Comparison of ENCODE assay signal across 22 cellular contexts in genomic region chr2:189515264-189515663, GRCh38.
DNase-seq lines count a peak whose midpoint lies in the region; ATAC-seq and TF ChIP-seq lines count a peak whose summit lies in the region.
"Had no signal": no experiment of that assay in that cellular context is flagged by ENCODE, and none has a peak within 500 bp of the region (broad histone marks: within the 10 kb centered on the region; RNA-seq: fewer than 3 reads in every experiment).

No MANE protein-coding gene starts in this region.

- TF ChIP-seq CTCF in right atrium auricular region (IDR thresholded peaks at IDR 0.05): no peak
- TF ChIP-seq CTCF in left lung (IDR thresholded peaks at IDR 0.05): no peak
- no peak for TF ChIP-seq CTCF in vagina (IDR thresholded peaks at IDR 0.05)

- H3K27ac Mint-ChIP-seq in activated T-helper 1 cell treated with anti-CD3 and anti-CD28 coated beads, Interleukin-12 subunit alpha, Interleukin-12 subunit beta, Interleukin-2, Interleukin-4 antibody, amounts not matched to agents 30 ng/mL and 10 ng/mL and 1 ng/mL, durations not matched to agents 14 hours and 24 hours and 36 hours: no peak overlapping the region
- H3K27ac Mint-ChIP-seq: activated naive CD8-positive, alpha-beta T cell treated with anti-CD3 and anti-CD28 coated beads for 36 hours; HFFc6 had no signal

- H3K9me3 ChIP-seq in right atrium auricular region (no peaks in the 10 kb centered on the region), left lung (no peaks in the 10 kb centered on the region), vagina (no peaks in the 10 kb centered on the region)

- ATAC-seq in Right ventricle myocardium superior (ENCODE audit: poor library complexity) (peak; percentile 61), left lung (peak; percentile 56), GM19351 (IDR thresholded peaks at IDR 0.05; ENCODE audit: unreplicated experiment) (no peak)
- ATAC-seq: naive thymus-derived CD8-positive, alpha-beta T cell; Panc1 had no signal

- no peak overlapping the region for H3K4me3 ChIP-seq in right atrium auricular region
- no peak overlapping the region for H3K4me3 ChIP-seq in left lung
- no peak overlapping the region for H3K4me3 ChIP-seq in vagina
- H3K4me3 ChIP-seq: cardiac muscle cell, SK-N-MC had no signal

- H3K27me3 ChIP-seq in right atrium auricular region (no peaks in the 10 kb centered on the region), left lung (no peaks in the 10 kb centered on the region), vagina (no peaks in the 10 kb centered on the region)
- H3K27me3 ChIP-seq: cardiac muscle cell had no signal

- intact Hi-C loops in Right ventricle myocardium superior (cut with DNase I) (no loop called here), left lung (cut with DNase I) (no loop called here), vagina (cut with DNase I) (no loop called here)
- intact Hi-C loops in activated T-helper 1 cell treated with anti-CD3 and anti-CD28 coated beads, Interleukin-12 subunit alpha, Interleukin-12 subunit beta, Interleukin-2, Interleukin-4 antibody, amounts not matched to agents 30 ng/mL and 10 ng/mL and 1 ng/mL, durations not matched to agents 14 hours and 24 hours and 36 hours (cut with micrococcal nuclease): no loop called here

- H3K4me1 Mint-ChIP-seq in activated T-helper 1 cell treated with anti-CD3 and anti-CD28 coated beads, Interleukin-12 subunit alpha, Interleukin-12 subunit beta, Interleukin-2, Interleukin-4 antibody, amounts not matched to agents 30 ng/mL and 10 ng/mL and 1 ng/mL, durations not matched to agents 14 hours and 24 hours and 36 hours (ENCODE audit: low read depth): no peaks in the 10 kb centered on the region
- H3K4me1 Mint-ChIP-seq: activated naive CD8-positive, alpha-beta T cell treated with anti-CD3 and anti-CD28 coated beads for 36 hours had no signal

- H3K9me3 Mint-ChIP-seq in activated T-helper 1 cell treated with anti-CD3 and anti-CD28 coated beads, Interleukin-12 subunit alpha, Interleukin-12 subunit beta, Interleukin-2, Interleukin-4 antibody, amounts not matched to agents 30 ng/mL and 10 ng/mL and 1 ng/mL, durations not matched to agents 14 hours and 24 hours and 36 hours: no peaks in the 10 kb centered on the region
- H3K9me3 Mint-ChIP-seq: HFFc6 had no signal

- H3K36me3 ChIP-seq in right atrium auricular region (no peaks in the 10 kb centered on the region), left lung (no peaks in the 10 kb centered on the region), vagina (no peaks in the 10 kb centered on the region)
- H3K36me3 ChIP-seq: cardiac muscle cell had no signal

- no peak for TF ChIP-seq POLR2A in vagina (IDR thresholded peaks at IDR 0.05)

- H3K4me1 ChIP-seq in right atrium auricular region: peaks cover 0 to 12% of the 10 kb centered on the region in 2 donors
- H3K4me1 ChIP-seq in left lung: peaks cover 0 to 22% of the 10 kb centered on the region in 2 donors
- no peaks in the 10 kb centered on the region for H3K4me1 ChIP-seq in vagina

- peak overlapping the region in 1 of 2 donors; percentile 8 for H3K27ac ChIP-seq in right atrium auricular region
- H3K27ac ChIP-seq in left lung: peak overlapping the region in 1 of 2 donors; percentile 46
- peak overlapping the region; percentile 58 for H3K27ac ChIP-seq in vagina
- H3K27ac ChIP-seq: C4-2B, cardiac muscle cell, HL-60, SK-N-MC had no signal

- no peak overlapping the region for H3K4me3 Mint-ChIP-seq in activated T-helper 1 cell treated with anti-CD3 and anti-CD28 coated beads, Interleukin-12 subunit alpha, Interleukin-12 subunit beta, Interleukin-2, Interleukin-4 antibody, amounts not matched to agents 30 ng/mL and 10 ng/mL and 1 ng/mL, durations not matched to agents 14 hours and 24 hours and 36 hours
- H3K4me3 Mint-ChIP-seq: activated naive CD8-positive, alpha-beta T cell treated with anti-CD3 and anti-CD28 coated beads for 36 hours; HFFc6; naive thymus-derived CD8-positive, alpha-beta T cell had no signal

- H3K27me3 Mint-ChIP-seq in activated T-helper 1 cell treated with anti-CD3 and anti-CD28 coated beads, Interleukin-12 subunit alpha, Interleukin-12 subunit beta, Interleukin-2, Interleukin-4 antibody, amounts not matched to agents 30 ng/mL and 10 ng/mL and 1 ng/mL, durations not matched to agents 14 hours and 24 hours and 36 hours (ENCODE audit: insufficient read depth): peaks cover 7% of the 10 kb centered on the region

- H3K36me3 Mint-ChIP-seq in activated T-helper 1 cell treated with anti-CD3 and anti-CD28 coated beads, Interleukin-12 subunit alpha, Interleukin-12 subunit beta, Interleukin-2, Interleukin-4 antibody, amounts not matched to agents 30 ng/mL and 10 ng/mL and 1 ng/mL, durations not matched to agents 14 hours and 24 hours and 36 hours (ENCODE audit: low read depth): no peaks in the 10 kb centered on the region

- DNase-seq in Right ventricle myocardium superior: no peak
- no peak for DNase-seq in right atrium auricular region (ENCODE audit: low spot score)
- peak; percentile 22 for DNase-seq in brain pericyte (ENCODE audit: low read depth, low spot score)
- no peak for DNase-seq in left lung
- DNase-seq in vagina (ENCODE audit: extremely low spot score in 2 of 2): no peak
- no peak for DNase-seq in activated T-helper 1 cell treated with anti-CD3 and anti-CD28 coated beads, Interleukin-12 subunit alpha, Interleukin-12 subunit beta, Interleukin-2, Interleukin-4 antibody, amounts not matched to agents 30 ng/mL and 10 ng/mL and 1 ng/mL, durations not matched to agents 14 hours and 24 hours and 36 hours (ENCODE audit: low spot score)
- DNase-seq in iPS-NIHi11 (ENCODE audit: low spot score): no peak
- DNase-seq: activated naive CD8-positive, alpha-beta T cell treated with anti-CD3 and anti-CD28 coated beads for 36 hours; effector memory CD4-positive, alpha-beta T cell; GDM1; HFFc6; naive thymus-derived CD8-positive, alpha-beta T cell; NCI-H1694 treated with DMSO at 0.1 percent for 48 hours; posterior cingulate gyrus; small intestine; stimulated activated CD4-positive, alpha-beta T cell treated with anti-CD3 and anti-CD28 coated beads, Interleukin-4, amount 100 ng/mL, for 24 hours had no signal
